In genomic region chr17:29048440-29049360, GRCh38 we compare ENCODE assay signal across 12 cellular contexts. TPM values are rescaled to one million over a fixed set of nuclear protein-coding genes. Genes with fewer than 3 reads are reported as not detected.
DNase-seq lines count a peak whose midpoint lies in the region; ATAC-seq and TF ChIP-seq lines count a peak whose summit lies in the region.
"Had no signal": no experiment of that assay in that cellular context is flagged by ENCODE, and none has a peak within 500 bp of the region (broad histone marks: within the 10 kb centered on the region; RNA-seq: fewer than 3 reads in every experiment).

No MANE protein-coding gene starts in this region.

- no peak for TF ChIP-seq POLR2A in stomach (IDR thresholded peaks at IDR 0.05)
- TF ChIP-seq POLR2A in erythroblast (IDR thresholded peaks at IDR 0.05; ENCODE audit: low read length) = no peak

- WGBS in endodermal cell (ENCODE audit: insufficient coverage in 1 of 2, insufficient read length in 1 of 2), 2 experiments = 42 to 71% methylated on average over 3 to 10 of the region's 10 CpGs
- 43 to 58% (median 55%) methylated on average over 10 of the region's 10 CpGs for WGBS in stomach, 5 donors

- TF ChIP-seq CTCF in endodermal cell (conservative IDR thresholded peaks at IDR 0.05) (no peak), stomach (IDR thresholded peaks at IDR 0.05) (no peak)

- H3K36me3 ChIP-seq in endodermal cell (ENCODE audit: control insufficient read depth, insufficient read depth, low read length) = no peaks in the 10 kb centered on the region
- no peaks in the 10 kb centered on the region for H3K36me3 ChIP-seq in stomach
- H3K36me3 ChIP-seq: upper lobe of left lung had no signal

- H3K27me3 ChIP-seq in endodermal cell (ENCODE audit: control insufficient read depth, insufficient read depth, low read length, poor library complexity, severe bottlenecking) (no peaks in the 10 kb centered on the region), stomach (no peaks in the 10 kb centered on the region)
- H3K27me3 ChIP-seq: upper lobe of left lung had no signal

- no peak overlapping the region for H3K27ac Mint-ChIP-seq in activated CD4-positive, alpha-beta T cell treated with anti-CD3 and anti-CD28 coated beads, Interleukin-2, amount 10 ng/mL, durations not matched to agents 24 days and 14 days
- H3K27ac Mint-ChIP-seq in endodermal cell = peak overlapping the region; percentile 40

- no peak overlapping the region for H3K9ac ChIP-seq in endodermal cell (ENCODE audit: extremely low read depth, low read length, poor library complexity, severe bottlenecking)

- H3K27ac ChIP-seq in endodermal cell (ENCODE audit: low read depth, low read length) (peak overlapping the region; percentile 100), stomach (no peak overlapping the region)
- H3K27ac ChIP-seq: upper lobe of left lung had no signal

- no peaks in the 10 kb centered on the region for H3K9me3 Mint-ChIP-seq in activated CD4-positive, alpha-beta T cell treated with anti-CD3 and anti-CD28 coated beads, Interleukin-2, amount 10 ng/mL, durations not matched to agents 24 days and 14 days
- H3K9me3 Mint-ChIP-seq in endodermal cell = no peaks in the 10 kb centered on the region

- no peaks in the 10 kb centered on the region for H3K9me3 ChIP-seq in endodermal cell (ENCODE audit: control insufficient read depth, low read length)
- no peaks in the 10 kb centered on the region for H3K9me3 ChIP-seq in stomach
- H3K9me3 ChIP-seq: upper lobe of left lung had no signal

- H3K4me3 Mint-ChIP-seq in activated CD4-positive, alpha-beta T cell treated with anti-CD3 and anti-CD28 coated beads, Interleukin-2, amount 10 ng/mL, durations not matched to agents 24 days and 14 days = no peak overlapping the region
- H3K4me3 Mint-ChIP-seq in endodermal cell = no peak overlapping the region

- H3K27me3 Mint-ChIP-seq in activated CD4-positive, alpha-beta T cell treated with anti-CD3 and anti-CD28 coated beads, Interleukin-2, amount 10 ng/mL, durations not matched to agents 24 days and 14 days = peaks cover 16% of the 10 kb centered on the region
- no peaks in the 10 kb centered on the region for H3K27me3 Mint-ChIP-seq in endodermal cell (ENCODE audit: insufficient read depth)

- DNase-seq in activated CD4-positive, alpha-beta T cell treated with anti-CD3 and anti-CD28 coated beads, Interleukin-2, amount 10 ng/mL, durations not matched to agents 24 days and 14 days = peak; percentile 56
- DNase-seq in activated CD4-positive, alpha-beta T cell treated with anti-CD3 and anti-CD28 coated beads for 1 hour = no peak
- DNase-seq in NCI-H526 treated with DMSO at 0.1 percent for 48 hours (lab: John Stamatoyannopoulos, UW) (peak; percentile 93), endodermal cell (no peak), stomach (no peak), erythroblast (lab: John Stamatoyannopoulos, UW) (no peak), SW480 (ENCODE audit: low spot score) (no peak)
- DNase-seq in stimulated activated naive CD8-positive, alpha-beta T cell treated with anti-CD3 and anti-CD28 coated beads, Interleukin-15, Interleukin-2, amounts not matched to agents 100 U/mL and 50 U/mL, for 24 hours = no peak
- DNase-seq: activated naive CD4-positive, alpha-beta T cell treated with Interleukin-2 at 50 U/mL for 16 hours; upper lobe of left lung had no signal

- peaks cover 2% of the 10 kb centered on the region for H3K4me1 Mint-ChIP-seq in activated CD4-positive, alpha-beta T cell treated with anti-CD3 and anti-CD28 coated beads, Interleukin-2, amount 10 ng/mL, durations not matched to agents 24 days and 14 days
- peaks cover 23% of the 10 kb centered on the region for H3K4me1 Mint-ChIP-seq in endodermal cell

- H3K4me3 ChIP-seq in endodermal cell (ENCODE audit: low read length) (no peak overlapping the region), stomach (no peak overlapping the region)
- H3K4me3 ChIP-seq: upper lobe of left lung had no signal

- H3K4me1 ChIP-seq in endodermal cell (ENCODE audit: control insufficient read depth, insufficient read depth, low read length) (peaks cover 7% of the 10 kb centered on the region), stomach (no peaks in the 10 kb centered on the region)
- H3K4me1 ChIP-seq: upper lobe of left lung had no signal

- intact Hi-C loops in activated CD4-positive, alpha-beta T cell treated with anti-CD3 and anti-CD28 coated beads, Interleukin-2, amount 10 ng/mL, durations not matched to agents 24 days and 14 days (cut with micrococcal nuclease) = no loop called here
- intact Hi-C loops in stomach (cut with DNase I; ENCODE audit: low total_unique reads) = no loop called here

- ATAC-seq in stimulated activated naive CD8-positive, alpha-beta T cell treated with anti-CD3 and anti-CD28 coated beads, Interleukin-15, Interleukin-2, amounts not matched to agents 100 U/mL and 50 U/mL, for 24 hours = peak; percentile 6

- no peaks in the 10 kb centered on the region for H3K36me3 Mint-ChIP-seq in activated CD4-positive, alpha-beta T cell treated with anti-CD3 and anti-CD28 coated beads, Interleukin-2, amount 10 ng/mL, durations not matched to agents 24 days and 14 days (ENCODE audit: low read depth)
- H3K36me3 Mint-ChIP-seq in endodermal cell (ENCODE audit: low read depth) = no peaks in the 10 kb centered on the region

- no peak for TF ChIP-seq EP300 in stomach (IDR thresholded peaks at IDR 0.05)

RNA-seq across cellular contexts. Expression of gene PIPOX, which starts 5.8 kb away (rescaled TPM):
- 1.2 and 1.4 TPM in 2 replicates for total RNA-seq in activated CD4-positive, alpha-beta T cell treated with anti-CD3 and anti-CD28 coated beads, Interleukin-2, amount 10 ng/mL, durations not matched to agents 24 days and 14 days
- total RNA-seq in endodermal cell (1 to 10 TPM; 1.8 to 5.9 TPM), stomach (10 to 100 TPM in 1 of 5 donors, 1 to 10 TPM in 3, not detected in 1; 1.8 to 13.8 (median 5.2) TPM)
- 11.1 TPM for polyA plus RNA-seq in endodermal cell (2013, experiment 1 of 2)
- polyA plus RNA-seq in endodermal cell (2013, experiment 2 of 2) = 13.9 TPM
- under 1 TPM; 0.31 to 0.70 (median 0.50) TPM for polyA plus RNA-seq in stomach

RNA-seq across cellular contexts. Expression of gene SEZ6, which starts 42.9 kb away (rescaled TPM):
- total RNA-seq in activated CD4-positive, alpha-beta T cell treated with anti-CD3 and anti-CD28 coated beads, Interleukin-2, amount 10 ng/mL, durations not matched to agents 24 days and 14 days = not detected in 2 replicates
- total RNA-seq in endodermal cell (under 1 TPM in 1 of 2 donors, not detected in 1; 0.20 TPM), stomach (10 to 100 TPM in 1 of 5 donors, 1 to 10 TPM in 1, under 1 TPM in 2, not detected in 1; under 0.01 to 21.4 (median 1.4) TPM)
- polyA plus RNA-seq in endodermal cell (2013, experiment 1 of 2) = 18.6 TPM
- 27.2 TPM for polyA plus RNA-seq in endodermal cell (2013, experiment 2 of 2)
- polyA plus RNA-seq in stomach = under 1 TPM in 2 of 3 donors, not detected in 1; 0.05 to 0.19 TPM
- total RNA-seq: OCI-LY7 had no signal
- polyA plus RNA-seq: AG04450 had no signal

Comparison
In these comparisons a context has a peak if more than half of its experiments do, and no peak if none do; other contexts are left out.
1. DNase-seq: peak in activated CD4-positive, alpha-beta T cell treated with anti-CD3 and anti-CD28 coated beads, Interleukin-2, amount 10 ng/mL, durations not matched to agents 24 days and 14 days (single experiment) and NCI-H526 treated with DMSO at 0.1 percent for 48 hours (single experiment); none in activated CD4-positive, alpha-beta T cell treated with anti-CD3 and anti-CD28 coated beads for 1 hour (single experiment), endodermal cell (single experiment), stimulated activated naive CD8-positive, alpha-beta T cell treated with anti-CD3 and anti-CD28 coated beads, Interleukin-15, Interleukin-2, amounts not matched to agents 100 U/mL and 50 U/mL, for 24 hours (single experiment), stomach (single experiment), erythroblast (0 of 2) and SW480 (single experiment).